14 cellular contexts compared by ENCODE assay signal in genomic region chr20:50521221-50521642, GRCh38. TPM values are rescaled to one million over a fixed set of nuclear protein-coding genes. Genes with fewer than 3 reads are reported as not detected.
DNase-seq lines count a peak whose midpoint lies in the region; ATAC-seq, FAIRE-seq and TF ChIP-seq lines count a peak whose summit lies in the region.
"Had no signal": no experiment of that assay in that cellular context is flagged by ENCODE, and none has a peak within 500 bp of the region (broad histone marks: within the 10 kb centered on the region; RNA-seq: fewer than 3 reads in every experiment).

No MANE protein-coding gene starts in this region.

- peaks cover 64% of the 10 kb centered on the region for H4K20me1 ChIP-seq in Loucy (ENCODE audit: insufficient read depth, low read length, poor library complexity, severe bottlenecking)
- H4K20me1 ChIP-seq in K562 (replicated peaks; ENCODE audit: control insufficient read depth, insufficient read depth, low read length), result peaks cover under 1% of the 10 kb centered on the region; the same call in 1 of the 2 replicates

- CTCF ChIA-PET in CD8-positive, alpha-beta memory T cell (lab: Charles Lee), result no interaction called here
- CTCF ChIA-PET in K562 (lab: Yijun Ruan, JAX; ENCODE audit: low intra/inter-chr PET ratio), result no interaction called here

- no peak overlapping the region for H3K27ac ChIP-seq in CD8-positive, alpha-beta memory T cell (ENCODE audit: low read depth, low read length)
- H3K27ac ChIP-seq in K562 (ENCODE audit: extremely low read depth, low read depth, low read length), result peak overlapping the region; percentile 66
- no peak overlapping the region for H3K27ac ChIP-seq in right atrium auricular region
- peak overlapping the region in 2 of 5 donors; percentile 71 to 81 for H3K27ac ChIP-seq in stomach
- H3K27ac ChIP-seq: SJCRH30 had no signal

- H3K9ac ChIP-seq in Loucy (ENCODE audit: low read depth, low read length, poor library complexity, severe bottlenecking) (no peak overlapping the region), K562 (ENCODE audit: insufficient read depth in 1 of 2, low read depth in 2 of 2, low read length in 2 of 2) (peak overlapping the region in 1 of 2 experiments; percentile 6; a peak in 2 of 4 replicates)

- peak; percentile 8; the same call in 2 of the 3 replicates for ATAC-seq in K562
- no peak for ATAC-seq in naive thymus-derived CD8-positive, alpha-beta T cell
- ATAC-seq: HCT116, WTC11 had no signal

- no peak for DNase-seq in CD8-positive, alpha-beta memory T cell
- DNase-seq in K562 (ENCODE audit: extremely low read depth in 1 of 4, low spot score in 3 of 4), result no peak
- no peak for DNase-seq in naive thymus-derived CD8-positive, alpha-beta T cell
- no peak for DNase-seq in NK-92 (lab: John Stamatoyannopoulos, UW; ENCODE audit: unreplicated experiment)
- DNase-seq in effector CD4-positive, alpha-beta T cell, result no peak
- DNase-seq in right atrium auricular region (ENCODE audit: low spot score), result no peak
- no peak for DNase-seq in stomach
- DNase-seq: head of caudate nucleus, SJCRH30 had no signal

- no peak for TF ChIP-seq RAD21 in K562 (CRISPR knock-in tag; conservative IDR thresholded peaks at IDR 0.05 in 1 of 2, IDR thresholded peaks at IDR 0.05 in 1 of 2)

- H3K36me3 ChIP-seq in CD8-positive, alpha-beta memory T cell (ENCODE audit: insufficient read depth, low read length), result no peaks in the 10 kb centered on the region
- H3K36me3 ChIP-seq in Loucy (ENCODE audit: insufficient read depth, low read length) (no peaks in the 10 kb centered on the region), K562 (ENCODE audit: control insufficient read depth, insufficient read depth, low read length) (peaks cover 51% of the 10 kb centered on the region), right atrium auricular region (no peaks in the 10 kb centered on the region), stomach (no peaks in the 10 kb centered on the region)

- TF ChIP-seq EP300 in K562 (IDR thresholded peaks at IDR 0.05; ENCODE audit: low read length), result no peak
- no peak for TF ChIP-seq EP300 in stomach (IDR thresholded peaks at IDR 0.05)

- peaks cover 76 to 81% (median 81%) of the 10 kb centered on the region in 3 donors for H3K4me1 Mint-ChIP-seq in CD8-positive, alpha-beta memory T cell
- H3K4me1 Mint-ChIP-seq in naive thymus-derived CD8-positive, alpha-beta T cell, result peaks cover 45 to 79% (median 75%) of the 10 kb centered on the region in 4 donors

- peaks cover 0 to 9% (median 0%) of the 10 kb centered on the region in 3 donors for H3K36me3 Mint-ChIP-seq in CD8-positive, alpha-beta memory T cell
- peaks cover 0 to 2% (median 0%) of the 10 kb centered on the region in 3 donors for H3K36me3 Mint-ChIP-seq in naive thymus-derived CD8-positive, alpha-beta T cell
- H3K36me3 Mint-ChIP-seq: WTC11 had no signal

- no TSS peak for BruUV-seq in K562 (replicated peaks; lab: Mats Ljungman, UMichigan)

- no peaks in the 10 kb centered on the region for H3K27me3 ChIP-seq in CD8-positive, alpha-beta memory T cell (ENCODE audit: insufficient read depth, low read length, poor library complexity, severe bottlenecking)
- H3K27me3 ChIP-seq in Loucy (ENCODE audit: insufficient read depth, low read length, poor library complexity, severe bottlenecking) (no peaks in the 10 kb centered on the region), K562 (ENCODE audit: control insufficient read depth in 2 of 2, insufficient read depth in 2 of 2, low read length in 2 of 2) (no peaks in the 10 kb centered on the region), right atrium auricular region (no peaks in the 10 kb centered on the region), stomach (no peaks in the 10 kb centered on the region)
- H3K27me3 ChIP-seq: SJCRH30 had no signal

- TF ChIP-seq POLR2A in K562 (conservative IDR thresholded peaks at IDR 0.05) (no peak), stomach (IDR thresholded peaks at IDR 0.05) (no peak)

- 50% methylated on average over 1 of the region's 1 CpG for WGBS in K562 (ENCODE audit: insufficient coverage, low coverage, missing lambda C conversion rate)
- WGBS in stomach, 5 donors, result 68 to 85% (median 76%) methylated on average over 1 of the region's 1 CpG

- TF ChIP-seq CTCF in Loucy (conservative IDR thresholded peaks at IDR 0.05; ENCODE audit: low read length), result no peak
- no peak for TF ChIP-seq CTCF in K562 (IDR thresholded peaks at IDR 0.05 in 2 of 3, conservative IDR thresholded peaks at IDR 0.05 in 1 of 3; ENCODE audit: insufficient read depth in 2 of 3, low read depth in 1 of 3, low read length in 3 of 3)
- TF ChIP-seq CTCF in right atrium auricular region (IDR thresholded peaks at IDR 0.05), result no peak
- no peak for TF ChIP-seq CTCF in stomach (IDR thresholded peaks at IDR 0.05)

- no peaks in the 10 kb centered on the region for H3K9me1 ChIP-seq in K562 (ENCODE audit: control insufficient read depth, insufficient read depth, low read length)

- no peaks in the 10 kb centered on the region for H3K9me2 ChIP-seq in Loucy (replicated peaks; ENCODE audit: low read depth, low read length)

- FAIRE-seq in K562 (lab: Jason Lieb, UNC), result no peak
- FAIRE-seq: endometrium had no signal

- H2AFZ ChIP-seq in Loucy (ENCODE audit: low read length), result no peak overlapping the region
- H2AFZ ChIP-seq in K562 (ENCODE audit: low read depth, low read length), result no peak overlapping the region

- intact Hi-C loops in K562 (cut with micrococcal nuclease) (no loop called here), stomach (cut with DNase I; ENCODE audit: low total_unique reads) (no loop called here)

- no peaks in the 10 kb centered on the region for H3K9me3 ChIP-seq in CD8-positive, alpha-beta memory T cell (ENCODE audit: low read length)
- H3K9me3 ChIP-seq in Loucy (ENCODE audit: insufficient read depth, low read depth, low read length) (no peaks in the 10 kb centered on the region), K562 (replicated peaks; ENCODE audit: control insufficient read depth, insufficient read depth, low read depth, low read length) (no peaks in the 10 kb centered on the region), right atrium auricular region (no peaks in the 10 kb centered on the region), stomach (no peaks in the 10 kb centered on the region)
- H3K9me3 ChIP-seq: SJCRH30 had no signal

- H3K4me1 ChIP-seq in CD8-positive, alpha-beta memory T cell (ENCODE audit: insufficient read depth, low read length), result peaks cover 90% of the 10 kb centered on the region
- H3K4me1 ChIP-seq in Loucy (ENCODE audit: insufficient read depth, low read length, poor library complexity, severe bottlenecking) (peaks cover 85% of the 10 kb centered on the region), K562 (replicated peaks in 1 of 2; ENCODE audit: control insufficient read depth in 2 of 2, insufficient read depth in 2 of 2, low read length in 2 of 2) (peaks cover 40 to 78% of the 10 kb centered on the region in 2 experiments), right atrium auricular region (peaks cover 0 to 71% of the 10 kb centered on the region in 2 donors), stomach (peaks cover 35 to 96% (median 62%) of the 10 kb centered on the region in 4 donors)

- H3K4me3 ChIP-seq in CD8-positive, alpha-beta memory T cell (ENCODE audit: low read length), result no peak overlapping the region
- H3K4me3 ChIP-seq in Loucy (ENCODE audit: low read length, poor library complexity, severe bottlenecking) (no peak overlapping the region), K562 (no peak overlapping the region), right atrium auricular region (no peak overlapping the region), stomach (no peak overlapping the region)
- H3K4me3 ChIP-seq: SJCRH30 had no signal

- H3F3A ChIP-seq in Loucy (ENCODE audit: low read depth), result no peaks in the 10 kb centered on the region

- peak overlapping the region; percentile 83 for H3K4me2 ChIP-seq in Loucy (ENCODE audit: low read depth, low read length, poor library complexity, severe bottlenecking)
- H3K4me2 ChIP-seq in K562 (ENCODE audit: insufficient read depth, low read length), result 0 out of 2 replicates have a peak overlapping the region, but pooled peaks have one; percentile 53

- in situ Hi-C loops in K562 (cut with MboI), result no loop called here

- POLR2A ChIA-PET in CD8-positive, alpha-beta memory T cell (lab: Charles Lee), result interaction anchor here (1.3 kb wide), 1 partner anchor 9 kb away, joined by 4 read pairs; no protein-coding TSS in a partner anchor
- POLR2A ChIA-PET in K562 (lab: Yijun Ruan, JAX), result interaction anchor here (0.8 to 1.4 kb wide), 4 partner anchors 8 to 25 kb away, joined by 3 to 4 read pairs (median 4); no protein-coding TSS in a partner anchor
- POLR2A ChIA-PET in naive thymus-derived CD8-positive, alpha-beta T cell (lab: Charles Lee), result interaction anchor here (5.5 kb wide), 1 partner anchor 11 kb away, joined by 51 read pairs; the partner anchor contains the start of gene PTPN1

- H3K27me3 Mint-ChIP-seq in CD8-positive, alpha-beta memory T cell, result no peaks in the 10 kb centered on the region
- no peaks in the 10 kb centered on the region for H3K27me3 Mint-ChIP-seq in naive thymus-derived CD8-positive, alpha-beta T cell

- peaks cover 90% of the 10 kb centered on the region for H3K79me2 ChIP-seq in Loucy (ENCODE audit: insufficient read depth, low read length)
- H3K79me2 ChIP-seq in K562 (ENCODE audit: control insufficient read depth, insufficient read depth, low read length), result peaks cover 99% of the 10 kb centered on the region

- no peaks in the 10 kb centered on the region for H3K9me3 Mint-ChIP-seq in CD8-positive, alpha-beta memory T cell
- H3K9me3 Mint-ChIP-seq in naive thymus-derived CD8-positive, alpha-beta T cell, result no peaks in the 10 kb centered on the region
- H3K9me3 Mint-ChIP-seq: neural crest cell, WTC11 had no signal

- H3K4me3 Mint-ChIP-seq in CD8-positive, alpha-beta memory T cell, result peak overlapping the region in 5 of 7 donors; percentile 21 to 48 (median 37)
- H3K4me3 Mint-ChIP-seq in naive thymus-derived CD8-positive, alpha-beta T cell, result peak overlapping the region in 5 of 10 donors; percentile 5 to 80 (median 15)
- H3K4me3 Mint-ChIP-seq: neural crest cell, WTC11 had no signal

- peak overlapping the region; percentile 10 to 93 (median 73) for H3K27ac Mint-ChIP-seq in CD8-positive, alpha-beta memory T cell
- peak overlapping the region in 9 of 10 donors; percentile 40 to 96 (median 79) for H3K27ac Mint-ChIP-seq in naive thymus-derived CD8-positive, alpha-beta T cell

RNA-seq across cellular contexts. Expression of gene PTPN1, which starts 11.0 kb away (rescaled TPM):
- 10 to 100 TPM; 64.2 to 67.3 TPM for total RNA-seq in CD8-positive, alpha-beta memory T cell
- polyA plus RNA-seq in CD8-positive, alpha-beta memory T cell, result 35.7 TPM
- 39.8 and 48.2 TPM in 2 replicates for total RNA-seq in K562 (2011; cell fraction: chromatin; rRNA removed; ENCODE audit: low replicate concordance)
- 25.1 and 26.7 TPM in 2 replicates for total RNA-seq in K562 (2011; cell fraction: nucleolus; rRNA removed)
- total RNA-seq in K562 (2011; cell fraction: nucleoplasm; rRNA removed), result 44.3 and 59.5 TPM in 2 replicates
- total RNA-seq in K562 (2014; rRNA removed) (56.4 and 69.8 TPM in 2 replicates), K562 (2014; rRNA removed; fragmentation: Illumina TruSeq; extraction: Trizol) (44.5 and 49.4 TPM in 2 replicates), K562 (2015; rRNA removed; fragmentation: Illumina TruSeq; extraction: Trizol) (58.5 and 58.9 TPM in 2 replicates), K562 (2021) (71.9 and 80.4 TPM in 2 replicates), right atrium auricular region (10 to 100 TPM; 28.1 to 38.7 TPM), stomach (10 to 100 TPM; 13.9 to 26.8 (median 21.7) TPM)
- polyA plus RNA-seq in K562 (2011; rRNA removed) (31.5 and 53.1 TPM in 2 replicates), K562 (2014; fragmentation: Illumina TruSeq; extraction: Trizol) (85.3 and 88.7 TPM in 2 replicates), K562 (2014; fragmentation: Nextera tagmentation; extraction: Ambion mirVana) (10 to 100 TPM; 11.0 to 15.7 TPM), K562 (2014; rRNA removed) (52.5 and 54.0 TPM in 2 replicates), stomach (10 to 100 TPM; 10.8 to 15.3 (median 13.8) TPM)
- polyA plus RNA-seq in K562 (2011; cell fraction: cytosol; rRNA removed), result 38.3 and 62.4 TPM in 2 replicates
- 50.2 and 94.2 TPM in 2 replicates for polyA plus RNA-seq in K562 (2011; cell fraction: nucleus; rRNA removed)
- polyA plus RNA-seq in K562 (2012), result 56.3 and 67.9 TPM in 2 replicates
- 40.7 and 49.1 TPM in 2 replicates for polyA minus RNA-seq in K562 (2011; rRNA and poly(A)+ RNA removed)
- 25.5 and 37.9 TPM in 2 replicates for polyA minus RNA-seq in K562 (2011; cell fraction: cytosol; rRNA and poly(A)+ RNA removed)
- 13.3 and 26.4 TPM in 2 replicates for polyA minus RNA-seq in K562 (2011; cell fraction: nucleus; rRNA and poly(A)+ RNA removed)
- total RNA-seq in naive thymus-derived CD8-positive, alpha-beta T cell, result 10 to 100 TPM; 53.8 to 56.7 TPM
- polyA plus RNA-seq in naive thymus-derived CD8-positive, alpha-beta T cell, result 10 to 100 TPM; 29.1 to 31.9 (median 29.4) TPM
